In genomic region chr10:28489201-28489600, GRCh38 we compare ENCODE assay signal across 22 cellular contexts. TPM values are rescaled to one million over a fixed set of nuclear protein-coding genes. Genes with fewer than 3 reads are reported as not detected.
DNase-seq lines count a peak whose midpoint lies in the region; ATAC-seq and TF ChIP-seq lines count a peak whose summit lies in the region.
"Had no signal": no experiment of that assay in that cellular context is flagged by ENCODE, and none has a peak within 500 bp of the region (broad histone marks: within the 10 kb centered on the region; RNA-seq: fewer than 3 reads in every experiment).

No MANE protein-coding gene starts in this region.

- H3K4me3 ChIP-seq in parathyroid adenoma (ENCODE audit: low read depth, low read length): no peak overlapping the region
- H3K4me3 ChIP-seq: A549, GM12878, HAP-1 had no signal

- H3K36me3 Mint-ChIP-seq in CD14-positive monocyte: peaks cover 0 to under 1% of the 10 kb centered on the region in 2 donors
- peaks cover 4% of the 10 kb centered on the region for H3K36me3 Mint-ChIP-seq in dendritic cell treated with granulocyte-macrophage colony-stimulating factor and Interleukin-4, amounts not matched to agents 40 ng/mL and 50 ng/mL, for 4 days (ENCODE audit: low read depth)
- H3K36me3 Mint-ChIP-seq: CD4-positive, CD25-positive, alpha-beta regulatory T cell had no signal

- H3K4me2 ChIP-seq in parathyroid adenoma (ENCODE audit: low read length): no peak overlapping the region
- H3K4me2 ChIP-seq: A549 had no signal

- H3K27ac Mint-ChIP-seq in CD14-positive monocyte: peak overlapping the region in 5 of 7 donors; percentile 10 to 55 (median 30)
- peak overlapping the region; percentile 27 for H3K27ac Mint-ChIP-seq in dendritic cell treated with granulocyte-macrophage colony-stimulating factor and Interleukin-4, amounts not matched to agents 40 ng/mL and 50 ng/mL, for 4 days
- H3K27ac Mint-ChIP-seq: CD8-positive, alpha-beta memory T cell; HFFc6 had no signal

- peaks cover 64% of the 10 kb centered on the region for H3K4me1 Mint-ChIP-seq in CD14-positive monocyte
- H3K4me1 Mint-ChIP-seq in dendritic cell treated with granulocyte-macrophage colony-stimulating factor and Interleukin-4, amounts not matched to agents 40 ng/mL and 50 ng/mL, for 4 days (ENCODE audit: low read depth): peaks cover 63% of the 10 kb centered on the region

- no peak overlapping the region for H3K27ac ChIP-seq in parathyroid adenoma
- H3K27ac ChIP-seq: A549 had no signal

- no peak overlapping the region for H3K4me3 Mint-ChIP-seq in CD14-positive monocyte
- H3K4me3 Mint-ChIP-seq in dendritic cell treated with granulocyte-macrophage colony-stimulating factor and Interleukin-4, amounts not matched to agents 40 ng/mL and 50 ng/mL, for 4 days: no peak overlapping the region
- H3K4me3 Mint-ChIP-seq: CD4-positive, CD25-positive, alpha-beta regulatory T cell; CD8-positive, alpha-beta memory T cell; HFFc6 had no signal

- no peaks in the 10 kb centered on the region for H3K79me2 ChIP-seq in parathyroid adenoma

- TF ChIP-seq CTCF in CD14-positive monocyte (IDR thresholded peaks at IDR 0.05) (no peak), parathyroid adenoma (IDR thresholded peaks at IDR 0.05) (no peak)

- DNase-seq in CD14-positive monocyte (ENCODE audit: low spot score) (no peak), Right ventricle myocardium inferior (ENCODE audit: missing footprints) (no peak), NCI-H2171 (lab: John Stamatoyannopoulos, UW) (no peak)
- DNase-seq: 8988T; ACHN; AML-193; BE2C; C1 segment of cervical spinal cord; CD4-positive, CD25-positive, alpha-beta regulatory T cell; CD8-positive, alpha-beta memory T cell; DMS 273 treated with DMSO at 0.1 percent for 48 hours; DMS79; EL; GDM1; GOT3; HFFc6 had no signal

- H3K27me3 ChIP-seq in parathyroid adenoma (ENCODE audit: control insufficient read depth, insufficient read depth, low read length): no peaks in the 10 kb centered on the region
- H3K27me3 ChIP-seq: BE2C had no signal

- no peaks in the 10 kb centered on the region for H3K9me3 ChIP-seq in parathyroid adenoma (ENCODE audit: control insufficient read depth, low read length)
- H3K9me3 ChIP-seq: A549, BE2C, HAP-1 had no signal

- no peak overlapping the region for H3K9ac ChIP-seq in parathyroid adenoma

- no peaks in the 10 kb centered on the region for H3K36me3 ChIP-seq in parathyroid adenoma (ENCODE audit: control insufficient read depth, insufficient read depth, low read length)
- H3K36me3 ChIP-seq: BE2C, HAP-1 had no signal

- peaks cover 0 to 4% (median 2%) of the 10 kb centered on the region in 3 donors for H3K27me3 Mint-ChIP-seq in CD14-positive monocyte (ENCODE audit: low read depth in 3 of 3)
- no peaks in the 10 kb centered on the region for H3K27me3 Mint-ChIP-seq in dendritic cell treated with granulocyte-macrophage colony-stimulating factor and Interleukin-4, amounts not matched to agents 40 ng/mL and 50 ng/mL, for 4 days

- H2AFZ ChIP-seq in parathyroid adenoma: peak overlapping the region; percentile 41

- H3K9me3 Mint-ChIP-seq in CD14-positive monocyte: peaks cover 0 to 4% (median 2%) of the 10 kb centered on the region in 7 donors
- H3K9me3 Mint-ChIP-seq in dendritic cell treated with granulocyte-macrophage colony-stimulating factor and Interleukin-4, amounts not matched to agents 40 ng/mL and 50 ng/mL, for 4 days: peaks cover 10% of the 10 kb centered on the region
- H3K9me3 Mint-ChIP-seq: HFFc6 had no signal

- intact Hi-C loops in CD14-positive monocyte (cut with micrococcal nuclease): no loop called here
- intact Hi-C loops in dendritic cell treated with granulocyte-macrophage colony-stimulating factor and Interleukin-4, amounts not matched to agents 40 ng/mL and 50 ng/mL, for 4 days (cut with micrococcal nuclease): no loop called here
- intact Hi-C loops in Right ventricle myocardium inferior (cut with DNase I): no loop called here

- peaks cover 3% of the 10 kb centered on the region for H3K4me1 ChIP-seq in parathyroid adenoma
- H3K4me1 ChIP-seq: A549, BE2C had no signal

- ATAC-seq in Right ventricle myocardium inferior: no peak
- ATAC-seq in GM19455 (IDR thresholded peaks at IDR 0.05; ENCODE audit: unreplicated experiment): no peak
- ATAC-seq: A549, GM12878 had no signal

RNA-seq across cellular contexts. Expression of gene WAC, which starts 43.7 kb away (rescaled TPM):
- polyA plus RNA-seq in CD14-positive monocyte: 10 to 100 TPM; 46.7 to 67.9 TPM
- total RNA-seq in Right ventricle myocardium inferior: 100 TPM
